Comparison of ENCODE assay signal across 8 cellular contexts in the genomic region with DNA sequence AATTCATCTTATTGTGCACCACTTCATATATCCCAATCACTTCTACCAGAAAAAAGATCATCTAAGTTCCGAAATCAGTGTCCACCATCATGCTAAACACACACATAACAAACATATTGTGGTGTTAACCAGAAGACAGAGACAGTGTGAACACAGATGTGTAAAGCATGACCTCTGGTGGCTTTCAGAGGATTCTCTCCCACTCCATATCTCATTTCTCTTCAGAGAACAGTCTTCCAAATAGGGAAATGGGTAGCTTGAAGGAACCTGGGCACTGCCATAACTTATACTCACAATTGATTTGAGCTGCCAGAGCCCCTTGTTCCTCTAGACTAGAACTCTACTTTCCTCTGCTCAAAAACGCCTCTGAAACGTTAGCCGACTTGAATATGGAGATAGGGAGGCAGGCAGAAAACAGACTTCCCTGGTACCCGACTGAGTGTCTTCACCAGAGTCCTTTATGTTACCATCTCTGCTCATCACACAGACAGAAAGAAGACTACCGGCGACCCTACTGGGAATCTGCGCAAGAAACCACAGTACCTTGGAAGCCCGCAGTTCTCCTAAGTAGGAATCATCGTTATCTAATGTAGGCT. TPM values are rescaled to one million over a fixed set of nuclear protein-coding genes. Genes with fewer than 3 reads are reported as not detected.
A peak's percentile ranks its signal among the peaks of the same experiment; 100 is the strongest.
DNase-seq lines count a peak whose midpoint lies in the region; ATAC-seq, FAIRE-seq and TF ChIP-seq lines count a peak whose summit lies in the region.

No MANE protein-coding gene starts in this region.

- H3K4me1 ChIP-seq in testis (peaks cover 12% of the 10 kb centered on the region), colonic mucosa (peaks cover 7% of the 10 kb centered on the region)

- no peak for ATAC-seq in GM18498 (IDR thresholded peaks at IDR 0.05; ENCODE audit: unreplicated experiment)

- no peak for TF ChIP-seq POLR2A in testis (IDR thresholded peaks at IDR 0.05)

- H3K27me3 ChIP-seq in testis: no peaks in the 10 kb centered on the region
- no peaks in the 10 kb centered on the region for H3K27me3 ChIP-seq in colonic mucosa

- peak overlapping the region in 1 of 2 donors; percentile 17 for H3K27ac ChIP-seq in testis
- no peak overlapping the region for H3K27ac ChIP-seq in colonic mucosa

- no peak overlapping the region for H3K9ac ChIP-seq in colonic mucosa (ENCODE audit: low read depth in 2 of 2, low read length in 2 of 2)

- H3K4me3 ChIP-seq in testis: peak overlapping the region; percentile 31 to 50
- no peak overlapping the region for H3K4me3 ChIP-seq in colonic mucosa

- H3K9me3 ChIP-seq in testis (no peaks in the 10 kb centered on the region), colonic mucosa (no peaks in the 10 kb centered on the region)

- intact Hi-C loops in testis (cut with DNase I; ENCODE audit: low total_unique reads): no loop called here
- intact Hi-C loops in colonic mucosa (cut with DNase I): loop anchor here (5.0 kb wide), 1 partner anchor 80 kb away; no protein-coding TSS in a partner anchor

- FAIRE-seq in islet of Langerhans (lab: Jason Lieb, UNC): peak; percentile 58

- H3K36me3 ChIP-seq in testis (ENCODE audit: low read depth, missing control alignments) (no peaks in the 10 kb centered on the region), colonic mucosa (no peaks in the 10 kb centered on the region)

- DNase-seq in AG20443 (ENCODE audit: low spot score): peak; percentile 51
- peak; percentile 51 for DNase-seq in LHCN-M2 (ENCODE audit: low read depth)
- peak; percentile 16 for DNase-seq in astrocyte of the hippocampus (ENCODE audit: low read depth, low spot score)
- DNase-seq in testis: no peak
- DNase-seq in colonic mucosa: no peak

- WGBS in testis, 2 donors: 16 to 21% methylated on average over 10 of the region's 10 CpGs

- TF ChIP-seq CTCF in GM12874 (IDR thresholded peaks at IDR 0.05; ENCODE audit: insufficient read depth, low read depth, low read length): peak; percentile 32; the same call in 1 of the 2 replicates
- peak in 1 of 3 experiments; percentile 20 for TF ChIP-seq CTCF in testis (IDR thresholded peaks at IDR 0.05)
- no peak for TF ChIP-seq CTCF in colonic mucosa (IDR thresholded peaks at IDR 0.05)

RNA-seq across cellular contexts. Expression of a gene that starts 1.8 kb away (rescaled TPM):
- total RNA-seq in LHCN-M2 (2014; rRNA removed) (0.17 and 0.38 TPM in 2 replicates), testis (10 to 100 TPM; 31.2 to 47.8 TPM), colonic mucosa (100 to 1,000 TPM; 110 to 163 TPM)
- polyA plus RNA-seq in LHCN-M2 (2012): 1.3 TPM
- 82.3 TPM for polyA plus RNA-seq in testis (ENCODE audit: insufficient read depth, low read depth, low replicate concordance)

RNA-seq across cellular contexts. Expression of a gene that starts 21.6 kb away (rescaled TPM):
- total RNA-seq in LHCN-M2 (2014; rRNA removed) (14.6 and 16.5 TPM in 2 replicates), testis (10 to 100 TPM; 34.6 to 37.3 TPM), colonic mucosa (10 to 100 TPM; 26.0 to 53.6 TPM)
- polyA plus RNA-seq in LHCN-M2 (2012): 13.6 TPM
- polyA plus RNA-seq in testis (ENCODE audit: insufficient read depth, low read depth, low replicate concordance): 47.0 TPM

RNA-seq across cellular contexts. Expression of a gene that starts 36.4 kb away (rescaled TPM):
- total RNA-seq in LHCN-M2 (2014; rRNA removed): 67.0 and 72.4 TPM in 2 replicates
- polyA plus RNA-seq in LHCN-M2 (2012): 50.2 TPM
- 10 to 100 TPM; 27.9 to 42.0 TPM for total RNA-seq in testis
- polyA plus RNA-seq in testis (ENCODE audit: insufficient read depth, low read depth, low replicate concordance): 38.5 TPM
- 10 to 100 TPM; 49.4 to 50.9 TPM for total RNA-seq in colonic mucosa

Comparison
In these comparisons a context has a peak if more than half of its experiments do, and no peak if none do; other contexts are left out.
1. DNase-seq: peak in AG20443 (single experiment), LHCN-M2 (single experiment) and astrocyte of the hippocampus (single experiment); none in testis (single experiment) and colonic mucosa (single experiment).
2. RNA of a gene that starts 1.8 kb away (total RNA-seq): 110 to 163 TPM in colonic mucosa and 31.2 to 47.8 TPM in testis; 0.17 to 0.38 TPM in LHCN-M2; every median in the first group is over 10 times any median in the second.